Comparison of ENCODE assay signal across 12 cellular contexts in the genomic region with DNA sequence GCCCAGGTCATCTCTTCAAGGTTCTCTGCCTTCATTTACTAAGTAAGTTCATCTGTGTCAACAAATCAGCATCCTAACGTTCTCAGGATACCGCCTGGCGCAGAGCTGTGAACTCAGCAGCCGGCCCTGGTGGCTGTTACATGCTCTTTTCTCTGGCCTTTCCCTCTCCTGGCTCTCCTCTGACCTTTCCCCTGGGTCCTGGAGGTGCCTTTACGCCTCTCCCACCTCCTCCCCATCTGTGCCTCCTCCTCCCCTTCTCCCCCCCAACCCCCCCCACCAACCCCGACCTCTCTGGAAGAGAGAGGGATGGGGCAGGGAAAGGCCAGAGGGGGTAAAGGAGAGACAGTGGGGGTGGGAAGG. TPM values are rescaled to one million over a fixed set of nuclear protein-coding genes. Genes with fewer than 3 reads are reported as not detected.
DNase-seq lines count a peak whose midpoint lies in the region; ATAC-seq, FAIRE-seq and TF ChIP-seq lines count a peak whose summit lies in the region.
"Had no signal": no experiment of that assay in that cellular context is flagged by ENCODE, and none has a peak within 500 bp of the region (broad histone marks: within the 10 kb centered on the region; RNA-seq: fewer than 3 reads in every experiment).

No MANE protein-coding gene starts in this region.

- no peaks in the 10 kb centered on the region for H3K9me1 ChIP-seq in endothelial cell of umbilical vein (replicated peaks; ENCODE audit: control insufficient read depth, extremely low read depth, insufficient read depth, low read length)

- TF ChIP-seq CTCF in GM12864 (IDR thresholded peaks at IDR 0.05; ENCODE audit: low read depth, low read length, missing control alignments), result no peak
- TF ChIP-seq CTCF in endothelial cell of umbilical vein (IDR thresholded peaks at IDR 0.05; ENCODE audit: extremely low read depth in 1 of 2, insufficient read depth in 1 of 2, low read depth in 1 of 2, low read length in 2 of 2), result no peak
- no peak for TF ChIP-seq CTCF in osteocyte (IDR thresholded peaks at IDR 0.05)
- no peak for TF ChIP-seq CTCF in tibial artery (IDR thresholded peaks at IDR 0.05)
- TF ChIP-seq CTCF in GM13976 (IDR thresholded peaks at IDR 0.05; ENCODE audit: borderline replicate concordance, control extremely low read depth, extremely low read depth, insufficient read depth, missing control alignments), result no peak

- peaks cover 67% of the 10 kb centered on the region for H3K79me2 ChIP-seq in endothelial cell of umbilical vein (ENCODE audit: control insufficient read depth, insufficient read depth, low read length)

- H3K27me3 ChIP-seq in endothelial cell of umbilical vein (ENCODE audit: control insufficient read depth in 2 of 2, insufficient read depth in 2 of 2, low read length in 2 of 2) (no peaks in the 10 kb centered on the region), tibial artery (no peaks in the 10 kb centered on the region), HAP-1 (ENCODE audit: low read depth) (no peaks in the 10 kb centered on the region)

- no peak overlapping the region for H3K4me2 ChIP-seq in endothelial cell of umbilical vein (ENCODE audit: insufficient read depth, low read length)

- H3K9me3 Mint-ChIP-seq in osteocyte (ENCODE audit: unreplicated experiment), result no peaks in the 10 kb centered on the region

- no TSS peak for BruUV-seq in endothelial cell of umbilical vein (replicated peaks; lab: Mats Ljungman, UMichigan)

- DNase-seq in GM12864 (ENCODE audit: low read depth) (no peak), T-helper 17 cell (no peak), endothelial cell of umbilical vein (ENCODE audit: low read depth, low spot score) (peak; percentile 17), osteocyte (ENCODE audit: extremely low spot score, unreplicated experiment) (no peak), tibial artery (no peak), HAP-1 (ENCODE audit: low spot score in 2 of 2) (no peak), GM13976 (ENCODE audit: low spot score) (no peak)
- DNase-seq: activated gamma-delta T cell treated with Interleukin-2 at 50 U/mL for 16 hours, DMS53, KBM-7, PC-3 had no signal

- ATAC-seq in T-helper 17 cell (no peak), GM21576 (IDR thresholded peaks at IDR 0.05; ENCODE audit: unreplicated experiment) (no peak)
- ATAC-seq: PC-3 had no signal

- H3K9ac ChIP-seq in endothelial cell of umbilical vein (replicated peaks; ENCODE audit: extremely low read depth, insufficient read depth, low read length), result no peak overlapping the region

- CTCF ChIA-PET in endothelial cell of umbilical vein (lab: Charles Lee), result interaction anchor here (1.3 to 3.4 kb wide), 4 partner anchors 66 to 93 kb away, joined by 3 to 23 read pairs (median 6); no protein-coding TSS in a partner anchor

- H3K36me3 ChIP-seq in endothelial cell of umbilical vein (ENCODE audit: control insufficient read depth in 2 of 2, extremely low read depth in 1 of 2, insufficient read depth in 2 of 2, low read length in 2 of 2) (peaks cover 0 to 2% of the 10 kb centered on the region in 2 experiments), tibial artery (no peaks in the 10 kb centered on the region), HAP-1 (replicated peaks) (no peaks in the 10 kb centered on the region)

- H3K27ac ChIP-seq in endothelial cell of umbilical vein (ENCODE audit: insufficient read depth, low read depth, low read length) (peak overlapping the region; percentile 20), tibial artery (no peak overlapping the region)

- POLR2A ChIA-PET in endothelial cell of umbilical vein (lab: Charles Lee), result interaction anchor here (0.6 kb wide), 1 partner anchor 107 kb away, joined by 6 read pairs; no protein-coding TSS in a partner anchor

- TF ChIP-seq POLR2A in endothelial cell of umbilical vein (IDR thresholded peaks at IDR 0.05; ENCODE audit: low read depth, low read length), result no peak

- peaks cover 60% of the 10 kb centered on the region for H3K4me1 ChIP-seq in endothelial cell of umbilical vein (ENCODE audit: control insufficient read depth, extremely low read depth, insufficient read depth, low read length)
- peaks cover 6 to 26% (median 19%) of the 10 kb centered on the region in 4 donors for H3K4me1 ChIP-seq in tibial artery
- 0 out of 2 replicates have a peak, but pooled peaks cover 4% of the 10 kb centered on the region for H3K4me1 ChIP-seq in HAP-1

- H3K27ac Mint-ChIP-seq in T-helper 17 cell, result peak overlapping the region; percentile 99
- H3K27ac Mint-ChIP-seq in osteocyte (ENCODE audit: unreplicated experiment), result peak overlapping the region; percentile 50

- H4K20me1 ChIP-seq in endothelial cell of umbilical vein (replicated peaks; ENCODE audit: control insufficient read depth, extremely low read depth, insufficient read depth, low read length), result no peaks in the 10 kb centered on the region

- H3K4me1 Mint-ChIP-seq in T-helper 17 cell, result peaks cover 75% of the 10 kb centered on the region
- peaks cover 62% of the 10 kb centered on the region for H3K4me1 Mint-ChIP-seq in osteocyte (ENCODE audit: unreplicated experiment)

- dilution Hi-C loops in endothelial cell of umbilical vein (cut with MboI; ENCODE audit: extremely low pct_ligation_motif_present, low sequenced_read_pairs), result no loop called here

- intact Hi-C loops in endothelial cell of umbilical vein (cut with micrococcal nuclease) (loop anchor here (2.0 kb wide), 2 partner anchors 50 to 66 kb away; no protein-coding TSS in a partner anchor), tibial artery (cut with DNase I; ENCODE audit: low total_unique reads) (no loop called here)

- in situ Hi-C loops in HAP-1 (cut with MboI; ENCODE audit: low sequenced_read_pairs) (no loop called here), GM13976 (cut with MboI; ENCODE audit: low sequenced_read_pairs, unreplicated experiment) (no loop called here)

- H3K27me3 Mint-ChIP-seq in T-helper 17 cell, result no peaks in the 10 kb centered on the region
- no peaks in the 10 kb centered on the region for H3K27me3 Mint-ChIP-seq in osteocyte (ENCODE audit: unreplicated experiment)

- peak overlapping the region; percentile 85 for H3K4me3 Mint-ChIP-seq in T-helper 17 cell
- no peak overlapping the region for H3K4me3 Mint-ChIP-seq in osteocyte (ENCODE audit: unreplicated experiment)

- H3K4me3 ChIP-seq in GM12864 (ENCODE audit: low read depth, low read length) (peak overlapping the region; percentile 17; the same call in 1 of the 2 replicates), endothelial cell of umbilical vein (replicated peaks in 1 of 3; ENCODE audit: insufficient read depth in 1 of 3, low read depth in 1 of 3, low read length in 3 of 3) (no peak overlapping the region), tibial artery (no peak overlapping the region), HAP-1 (no peak overlapping the region)

- H3K36me3 Mint-ChIP-seq in T-helper 17 cell (ENCODE audit: low read depth) (peaks cover 7% of the 10 kb centered on the region), osteocyte (ENCODE audit: unreplicated experiment) (peaks cover 3% of the 10 kb centered on the region)

- H2AFZ ChIP-seq in endothelial cell of umbilical vein (ENCODE audit: low read depth, low read length), result no peak overlapping the region

- FAIRE-seq in endothelial cell of umbilical vein (lab: Jason Lieb, UNC), result no peak

- H3K9me3 ChIP-seq in T-helper 17 cell (ENCODE audit: control insufficient read depth, low read length, poor library complexity, severe bottlenecking) (no peaks in the 10 kb centered on the region), endothelial cell of umbilical vein (replicated peaks; ENCODE audit: control insufficient read depth, insufficient read depth, low read length) (no peaks in the 10 kb centered on the region), tibial artery (no peaks in the 10 kb centered on the region), HAP-1 (no peaks in the 10 kb centered on the region)

TF ChIP-seq in endothelial cell of umbilical vein, 7 proteins besides CTCF, POLR2A, EP300 and RAD21:
- no peak for TF ChIP-seq FOS (IDR thresholded peaks at IDR 0.05; ENCODE audit: borderline replicate concordance, insufficient read depth, low read length)
- TF ChIP-seq, protein P1, sequence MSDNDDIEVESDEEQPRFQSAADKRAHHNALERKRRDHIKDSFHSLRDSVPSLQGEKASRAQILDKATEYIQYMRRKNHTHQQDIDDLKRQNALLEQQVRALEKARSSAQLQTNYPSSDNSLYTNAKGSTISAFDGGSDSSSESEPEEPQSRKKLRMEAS (IDR thresholded peaks at IDR 0.05; ENCODE audit: insufficient read depth, insufficient read length), result no peak
- TF ChIP-seq MYC (IDR thresholded peaks at IDR 0.05; ENCODE audit: low read depth, low read length), result no peak
- no peak for TF ChIP-seq GATA2 (IDR thresholded peaks at IDR 0.05; ENCODE audit: insufficient read depth, insufficient read length, low read depth, low read length)
- no peak for TF ChIP-seq POLR2AphosphoS5 (IDR thresholded peaks at IDR 0.05; ENCODE audit: insufficient read depth, low read depth, low read length)
- TF ChIP-seq EZH2 (IDR thresholded peaks at IDR 0.05; ENCODE audit: borderline replicate concordance, low read depth, low read length, severe bottlenecking), result no peak
- no peak for TF ChIP-seq JUN (IDR thresholded peaks at IDR 0.05; ENCODE audit: borderline replicate concordance, insufficient read depth, insufficient read length, low read depth)

RNA-seq across cellular contexts. Expression of gene COTL1, which starts 19.5 kb away (rescaled TPM):
- 100 to 1,000 TPM; 287 to 328 TPM for total RNA-seq in T-helper 17 cell
- total RNA-seq in endothelial cell of umbilical vein, result 132 and 200 TPM in 2 replicates
- polyA plus RNA-seq in endothelial cell of umbilical vein, result 65.6 and 90.0 TPM in 2 replicates
- 99.8 and 106 TPM in 2 replicates for polyA plus RNA-seq in endothelial cell of umbilical vein (2011; cell fraction: cytosol; rRNA removed)
- polyA plus RNA-seq in endothelial cell of umbilical vein (2011; cell fraction: nucleus; rRNA removed), result 39.3 and 41.3 TPM in 2 replicates
- polyA plus RNA-seq in endothelial cell of umbilical vein (2012), result 193 and 246 TPM in 2 replicates
- polyA minus RNA-seq in endothelial cell of umbilical vein, result 33.3 and 35.2 TPM in 2 replicates
- 48.9 TPM for polyA minus RNA-seq in endothelial cell of umbilical vein (2011; cell fraction: cytosol; rRNA and poly(A)+ RNA removed)
- polyA minus RNA-seq in endothelial cell of umbilical vein (2011; cell fraction: nucleus; rRNA and poly(A)+ RNA removed), result 11.0 and 14.6 TPM in 2 replicates
- total RNA-seq in osteocyte, result 102 and 103 TPM in 2 replicates

RNA-seq across cellular contexts. Expression of gene KLHL36, which starts 49.9 kb away (rescaled TPM):
- total RNA-seq in T-helper 17 cell, result 10 to 100 TPM; 68.1 to 78.2 TPM
- 33.3 and 38.8 TPM in 2 replicates for total RNA-seq in endothelial cell of umbilical vein
- 31.3 and 36.4 TPM in 2 replicates for polyA plus RNA-seq in endothelial cell of umbilical vein
- 18.3 and 23.5 TPM in 2 replicates for polyA plus RNA-seq in endothelial cell of umbilical vein (2011; cell fraction: cytosol; rRNA removed)
- polyA plus RNA-seq in endothelial cell of umbilical vein (2011; cell fraction: nucleus; rRNA removed), result 60.0 and 67.8 TPM in 2 replicates
- polyA plus RNA-seq in endothelial cell of umbilical vein (2012), result 17.6 and 24.1 TPM in 2 replicates
- polyA minus RNA-seq in endothelial cell of umbilical vein, result 44.8 and 47.5 TPM in 2 replicates
- 13.3 TPM for polyA minus RNA-seq in endothelial cell of umbilical vein (2011; cell fraction: cytosol; rRNA and poly(A)+ RNA removed)
- polyA minus RNA-seq in endothelial cell of umbilical vein (2011; cell fraction: nucleus; rRNA and poly(A)+ RNA removed), result 28.2 and 33.0 TPM in 2 replicates
- total RNA-seq in osteocyte, result 49.0 and 50.0 TPM in 2 replicates
